ENCODE assay signal across 1 cellular context in the genomic region with DNA sequence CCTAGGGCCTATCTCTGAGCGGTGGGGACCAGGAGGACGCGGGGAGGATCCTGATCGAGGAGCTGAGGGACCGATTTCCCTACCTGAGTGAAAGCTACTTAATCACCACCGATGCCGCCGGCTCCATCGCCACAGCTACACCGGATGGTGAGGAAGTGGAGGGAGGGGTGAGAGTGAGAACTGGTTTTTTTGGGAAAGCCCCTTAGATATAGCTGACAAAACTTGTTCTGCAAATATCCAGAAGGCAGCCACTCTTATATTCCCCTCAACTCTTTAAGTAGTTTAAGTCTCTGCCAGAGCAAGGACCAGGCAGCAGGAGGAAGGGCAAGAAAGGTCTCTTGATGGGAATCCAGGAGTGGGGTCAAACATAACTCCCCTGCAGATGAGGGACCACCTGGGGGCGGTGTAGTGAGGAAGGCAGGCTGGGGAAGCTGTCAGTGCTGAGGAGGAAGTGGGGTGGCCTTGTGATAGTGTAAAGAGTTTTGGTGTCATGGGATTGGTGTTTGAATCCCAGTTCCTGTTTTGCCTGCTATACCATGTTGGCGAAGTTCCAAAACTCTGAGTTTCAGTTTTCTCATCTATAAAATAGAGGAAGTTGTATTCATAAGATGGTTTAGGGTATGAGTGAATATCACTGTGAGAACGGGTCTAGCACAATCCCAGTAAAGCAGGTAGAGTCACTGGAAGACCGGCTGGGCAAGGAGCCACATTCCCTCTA.
TF ChIP-seq lines count a peak whose summit lies in the region.

No MANE protein-coding gene starts in this region.

TF ChIP-seq in GM23338, 12 proteins besides CTCF, POLR2A, EP300 and RAD21 (continued from another document):
- TF ChIP-seq, protein P1, sequence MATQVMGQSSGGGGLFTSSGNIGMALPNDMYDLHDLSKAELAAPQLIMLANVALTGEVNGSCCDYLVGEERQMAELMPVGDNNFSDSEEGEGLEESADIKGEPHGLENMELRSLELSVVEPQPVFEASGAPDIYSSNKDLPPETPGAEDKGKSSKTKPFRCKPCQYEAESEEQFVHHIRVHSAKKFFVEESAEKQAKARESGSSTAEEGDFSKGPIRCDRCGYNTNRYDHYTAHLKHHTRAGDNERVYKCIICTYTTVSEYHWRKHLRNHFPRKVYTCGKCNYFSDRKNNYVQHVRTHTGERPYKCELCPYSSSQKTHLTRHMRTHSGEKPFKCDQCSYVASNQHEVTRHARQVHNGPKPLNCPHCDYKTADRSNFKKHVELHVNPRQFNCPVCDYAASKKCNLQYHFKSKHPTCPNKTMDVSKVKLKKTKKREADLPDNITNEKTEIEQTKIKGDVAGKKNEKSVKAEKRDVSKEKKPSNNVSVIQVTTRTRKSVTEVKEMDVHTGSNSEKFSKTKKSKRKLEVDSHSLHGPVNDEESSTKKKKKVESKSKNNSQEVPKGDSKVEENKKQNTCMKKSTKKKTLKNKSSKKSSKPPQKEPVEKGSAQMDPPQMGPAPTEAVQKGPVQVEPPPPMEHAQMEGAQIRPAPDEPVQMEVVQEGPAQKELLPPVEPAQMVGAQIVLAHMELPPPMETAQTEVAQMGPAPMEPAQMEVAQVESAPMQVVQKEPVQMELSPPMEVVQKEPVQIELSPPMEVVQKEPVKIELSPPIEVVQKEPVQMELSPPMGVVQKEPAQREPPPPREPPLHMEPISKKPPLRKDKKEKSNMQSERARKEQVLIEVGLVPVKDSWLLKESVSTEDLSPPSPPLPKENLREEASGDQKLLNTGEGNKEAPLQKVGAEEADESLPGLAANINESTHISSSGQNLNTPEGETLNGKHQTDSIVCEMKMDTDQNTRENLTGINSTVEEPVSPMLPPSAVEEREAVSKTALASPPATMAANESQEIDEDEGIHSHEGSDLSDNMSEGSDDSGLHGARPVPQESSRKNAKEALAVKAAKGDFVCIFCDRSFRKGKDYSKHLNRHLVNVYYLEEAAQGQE (IDR thresholded peaks at IDR 0.05; ENCODE audit: unreplicated experiment): no peak
- TF ChIP-seq NANOG (IDR thresholded peaks at IDR 0.05; ENCODE audit: borderline replicate concordance) (no peak), EZH2 (IDR thresholded peaks at IDR 0.05; ENCODE audit: low read depth, unreplicated experiment) (no peak)
- TF ChIP-seq, protein P2, sequence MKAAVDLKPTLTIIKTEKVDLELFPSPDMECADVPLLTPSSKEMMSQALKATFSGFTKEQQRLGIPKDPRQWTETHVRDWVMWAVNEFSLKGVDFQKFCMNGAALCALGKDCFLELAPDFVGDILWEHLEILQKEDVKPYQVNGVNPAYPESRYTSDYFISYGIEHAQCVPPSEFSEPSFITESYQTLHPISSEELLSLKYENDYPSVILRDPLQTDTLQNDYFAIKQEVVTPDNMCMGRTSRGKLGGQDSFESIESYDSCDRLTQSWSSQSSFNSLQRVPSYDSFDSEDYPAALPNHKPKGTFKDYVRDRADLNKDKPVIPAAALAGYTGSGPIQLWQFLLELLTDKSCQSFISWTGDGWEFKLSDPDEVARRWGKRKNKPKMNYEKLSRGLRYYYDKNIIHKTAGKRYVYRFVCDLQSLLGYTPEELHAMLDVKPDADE (IDR thresholded peaks at IDR 0.05): no peak
